Comparison of ENCODE assay signal across 26 cellular contexts in the genomic region with DNA sequence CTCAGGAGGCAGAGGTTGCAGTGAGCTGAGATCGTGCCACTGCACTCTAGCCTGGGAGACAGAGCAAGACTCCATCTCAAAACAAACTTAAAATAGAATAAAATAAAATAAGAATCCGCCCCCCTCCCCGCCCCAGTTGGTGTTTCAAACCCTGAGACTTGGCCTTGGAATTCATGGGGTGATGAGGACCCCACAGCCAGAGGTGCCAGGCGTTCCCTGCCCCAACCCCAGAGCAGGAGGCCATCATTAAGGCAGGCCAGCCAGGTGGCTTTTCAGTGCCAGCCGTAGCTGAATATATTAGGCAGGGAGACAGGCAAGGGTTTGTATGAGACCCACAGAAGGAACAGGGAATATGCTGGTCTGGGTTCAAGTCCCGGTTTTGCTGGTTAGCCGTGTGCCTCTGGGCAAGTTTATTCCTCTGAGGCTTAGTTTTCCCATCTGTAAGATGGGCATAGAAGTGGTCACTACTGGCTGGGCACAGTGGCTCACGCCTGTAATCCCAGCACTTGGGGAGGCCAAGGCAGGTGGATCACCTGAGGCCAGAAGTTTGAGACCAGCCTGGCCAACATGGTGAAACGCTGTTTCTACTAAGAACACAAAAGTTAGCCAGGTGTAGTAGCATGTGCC. TPM values are rescaled to one million over a fixed set of nuclear protein-coding genes. Genes with fewer than 3 reads are reported as not detected.
"Had no signal": no experiment of that assay in that cellular context is flagged by ENCODE, and none has a peak within 500 bp of the region (broad histone marks: within the 10 kb centered on the region; RNA-seq: fewer than 3 reads in every experiment).

No MANE protein-coding gene starts in this region.

- H3K4me3 ChIP-seq: heart left ventricle, lung, neural progenitor cell, sigmoid colon, spleen, tibial nerve, uterus had no signal

- H3K4me1 ChIP-seq: parathyroid adenoma, sigmoid colon, spleen, uterus had no signal

- H3K27ac ChIP-seq: neural progenitor cell, neutrophil, parathyroid adenoma, sigmoid colon, spleen, tibial nerve, uterus had no signal

- H3K27me3 ChIP-seq: neural progenitor cell, spleen, tibial nerve, uterus had no signal

- H3K9me3 ChIP-seq: heart left ventricle, neutrophil, sigmoid colon, spleen, tibial nerve, uterus had no signal

- H3K36me3 ChIP-seq: heart left ventricle, neural progenitor cell, neutrophil, sigmoid colon, spleen, tibial nerve, uterus had no signal

- ATAC-seq: heart left ventricle; left colon; natural killer cell; right cardiac atrium; stimulated activated effector memory CD8-positive, alpha-beta T cell treated with anti-CD3 and anti-CD28 coated beads, Interleukin-12 subunit alpha, Interleukin-12 subunit beta, amount 100 ng/mL, for 72 hours had no signal

- DNase-seq: hypothalamus; immature natural killer cell; kidney; left colon; mesendoderm; naive B cell; natural killer cell; nephron progenitor cell; occipital lobe; right cardiac atrium; sigmoid colon; small intestine; spleen; stimulated activated CD4-positive, alpha-beta T cell treated with anti-CD3 and anti-CD28 coated beads, Interleukin-4, amount 100 ng/mL, for 24 hours; stimulated activated naive CD4-positive, alpha-beta T cell; uterus had no signal

RNA-seq across cellular contexts. Expression of a gene that starts 12.3 kb away (rescaled TPM):
- total RNA-seq: natural killer cell, occipital lobe, osteocyte, pulmonary artery endothelial cell, temporal lobe had no signal
